Comparison of ENCODE assay signal across 8 cellular contexts in genomic region chr11:288328-289144, GRCh38. TPM values are rescaled to one million over a fixed set of nuclear protein-coding genes. Genes with fewer than 3 reads are reported as not detected.
DNase-seq lines count a peak whose midpoint lies in the region; ATAC-seq and TF ChIP-seq lines count a peak whose summit lies in the region.

PGGHG (plus strand) TSS chr11:289126; CDS start chr11:289817, 691 bp downstream.

- no peaks in the 10 kb centered on the region for H3K9me3 ChIP-seq in DOHH2 (ENCODE audit: control insufficient read depth, insufficient read depth, low read length)
- H3K9me3 ChIP-seq in H9 (ENCODE audit: control insufficient read depth, low read depth, low read length): no peaks in the 10 kb centered on the region

- H2BK120ac ChIP-seq in H9 (ENCODE audit: low read depth, low read length, poor library complexity, severe bottlenecking): no peak within 1 kb of the TSS

- TF ChIP-seq CTCF in DOHH2 (IDR thresholded peaks at IDR 0.05; ENCODE audit: low read depth, low read length, poor library complexity, severe bottlenecking) (no peak), H9 (conservative IDR thresholded peaks at IDR 0.05) (no peak), natural killer cell (IDR thresholded peaks at IDR 0.05) (no peak)

- H3K79me1 ChIP-seq in H9 (ENCODE audit: insufficient read depth, low read depth, low read length, poor library complexity, severe bottlenecking): no peaks in the 10 kb centered on the region

- no peak within 1 kb of the TSS for H3K4ac ChIP-seq in H9 (ENCODE audit: low read depth, low read length)

- no peak within 1 kb of the TSS for H3K27ac ChIP-seq in DOHH2 (ENCODE audit: low read depth, low read length)
- H3K27ac ChIP-seq in H9 (ENCODE audit: insufficient read length, low read depth, low read length): no peak within 1 kb of the TSS

- H3T11ph ChIP-seq in H9 (ENCODE audit: low read length): no peak within 1 kb of the TSS

- H2AFZ ChIP-seq in H9 (ENCODE audit: low read length): no peak within 1 kb of the TSS

- H3K9me2 ChIP-seq in DOHH2 (replicated peaks; ENCODE audit: control insufficient read depth, low read length): no peaks in the 10 kb centered on the region

- H3K4me1 Mint-ChIP-seq in H9 (peaks cover 30 to 38% of the 10 kb centered on the region in 2 experiments), natural killer cell (peaks cover 24 to 43% of the 10 kb centered on the region in 2 donors)

- ATAC-seq in natural killer cell: peak; percentile 79 to 88 (median 83)
- no peak for ATAC-seq in HG03521 (IDR thresholded peaks at IDR 0.05; ENCODE audit: unreplicated experiment)

- H3K27ac Mint-ChIP-seq in H9 (peak within 1 kb of the TSS in 1 of 3 experiments; percentile 87; a peak in 2 of 7 replicates), natural killer cell (peak within 1 kb of the TSS; percentile 75 to 91)

- H3K27me3 ChIP-seq in DOHH2 (ENCODE audit: control insufficient read depth, low read length) (peaks cover 20% of the 10 kb centered on the region), H9 (ENCODE audit: insufficient read depth, low read length) (peaks cover 7% of the 10 kb centered on the region; the same call in 1 of the 2 replicates)

- H4K20me1 ChIP-seq in DOHH2 (ENCODE audit: control insufficient read depth, insufficient read depth, low read depth, low read length): no peaks in the 10 kb centered on the region
- no peaks in the 10 kb centered on the region for H4K20me1 ChIP-seq in H9 (ENCODE audit: control insufficient read depth, insufficient read depth, insufficient read length)

- H3K4me3 ChIP-seq in DOHH2 (ENCODE audit: low read length): peak within 1 kb of the TSS; percentile 74

- H4K8ac ChIP-seq in H9 (replicated peaks; ENCODE audit: insufficient read length, low read depth, low read length): no peak within 1 kb of the TSS

- H3K9me3 Mint-ChIP-seq in H9 (no peaks in the 10 kb centered on the region), natural killer cell (no peaks in the 10 kb centered on the region)

- H4K91ac ChIP-seq in H9 (ENCODE audit: insufficient read length, low read depth, low read length): no peak within 1 kb of the TSS

- no peak within 1 kb of the TSS for H2BK20ac ChIP-seq in H9 (ENCODE audit: low read depth, low read length, poor library complexity, severe bottlenecking)

- no peak within 1 kb of the TSS for H3K9ac ChIP-seq in H9 (ENCODE audit: extremely low read depth, insufficient read length, low read length)

- H3K36me3 Mint-ChIP-seq in H9 (ENCODE audit: insufficient read depth in 1 of 3, low read depth in 3 of 3) (peaks cover 15 to 22% (median 15%) of the 10 kb centered on the region in 3 experiments), natural killer cell (no peaks in the 10 kb centered on the region)

- H3F3A ChIP-seq in DOHH2 (ENCODE audit: control insufficient read depth, insufficient read depth): no peaks in the 10 kb centered on the region

- no peaks in the 10 kb centered on the region for H3K36me3 ChIP-seq in DOHH2 (ENCODE audit: control insufficient read depth, low read length)

- H2BK15ac ChIP-seq in H9 (ENCODE audit: low read depth, low read length): no peak within 1 kb of the TSS

- H3K14ac ChIP-seq in H9 (ENCODE audit: insufficient read depth, low read length): peak within 1 kb of the TSS; percentile 19

- H3K56ac ChIP-seq in H9 (ENCODE audit: insufficient read length, low read depth, low read length): no peak within 1 kb of the TSS

- H3K4me2 ChIP-seq in DOHH2 (ENCODE audit: low read length): peak within 1 kb of the TSS; percentile 93
- peak within 1 kb of the TSS; percentile 48 for H3K4me2 ChIP-seq in H9 (ENCODE audit: insufficient read depth, insufficient read length, low read length)

- H3K4me3 Mint-ChIP-seq in H9 (peak within 1 kb of the TSS; percentile 63 to 84), natural killer cell (peak within 1 kb of the TSS; percentile 94)

- H3K79me2 ChIP-seq in DOHH2 (ENCODE audit: control insufficient read depth, low read length): no peaks in the 10 kb centered on the region
- no peaks in the 10 kb centered on the region for H3K79me2 ChIP-seq in H9 (ENCODE audit: insufficient read depth, low read length)

- WGBS in H9 (ENCODE audit: extremely low coverage, insufficient read length, low lambda C conversion rate): no CpG with 5 or more reads among the region's 94 CpGs

- H3K4me1 ChIP-seq in DOHH2 (ENCODE audit: control insufficient read depth, low read length): peaks cover 31% of the 10 kb centered on the region
- H3K4me1 ChIP-seq in H9 (ENCODE audit: insufficient read depth, low read length): no peaks in the 10 kb centered on the region

- no peak within 1 kb of the TSS for H4K5ac ChIP-seq in H9 (ENCODE audit: insufficient read length, low read depth, low read length)

- peak; percentile 33 for DNase-seq in H9
- DNase-seq in NCI-H526 treated with DMSO at 0.1 percent for 48 hours (lab: John Stamatoyannopoulos, UW): peak; percentile 39
- peak; percentile 38 for DNase-seq in activated T-cell treated with anti-CD3 and anti-CD28 coated beads for 4 hours
- peak; percentile 45 for DNase-seq in fibroblast of gingiva (ENCODE audit: low read depth)
- DNase-seq in natural killer cell: peak; percentile 71
- DNase-seq in midbrain (lab: John Stamatoyannopoulos, UW): no peak

- H3K23me2 ChIP-seq in H9 (ENCODE audit: insufficient read length, low read depth, low read length, poor library complexity, severe bottlenecking): peaks cover 9% of the 10 kb centered on the region

- intact Hi-C loops in natural killer cell (cut with micrococcal nuclease): no loop called here

- H3K27me3 Mint-ChIP-seq in H9 (ENCODE audit: low read depth): peaks cover 13% of the 10 kb centered on the region
- H3K27me3 Mint-ChIP-seq in natural killer cell (ENCODE audit: low read depth in 2 of 2): peaks cover 0 to 12% of the 10 kb centered on the region in 2 donors

- peak within 1 kb of the TSS; percentile 6 for H3K18ac ChIP-seq in H9 (ENCODE audit: insufficient read length, low read depth, low read length)

- H2AK5ac ChIP-seq in H9 (ENCODE audit: insufficient read length, low read length): no peak within 1 kb of the TSS

- H2BK5ac ChIP-seq in H9 (ENCODE audit: insufficient read length, low read length): no peak within 1 kb of the TSS

- H2BK12ac ChIP-seq in H9 (ENCODE audit: insufficient read length, low read depth, low read length): no peak within 1 kb of the TSS

- no peak within 1 kb of the TSS for H3K23ac ChIP-seq in H9 (ENCODE audit: insufficient read length, low read depth, low read length)

RNA-seq across cellular contexts. Expression of gene PGGHG, which starts in this region (rescaled TPM):
- total RNA-seq in H9 (2021): 57.9 and 58.3 TPM in 2 replicates
- total RNA-seq in natural killer cell: 100 to 1,000 TPM; 130 to 237 (median 153) TPM
